In genomic region chr19:51016798-51017683, GRCh38 we compare ENCODE assay signal across 8 cellular contexts. TPM values are rescaled to one million over a fixed set of nuclear protein-coding genes. Genes with fewer than 3 reads are reported as not detected.
DNase-seq lines count a peak whose midpoint lies in the region; ATAC-seq, FAIRE-seq and TF ChIP-seq lines count a peak whose summit lies in the region.

No MANE protein-coding gene starts in this region.

- H3K27me3 ChIP-seq in pancreas (no peaks in the 10 kb centered on the region), gastrocnemius medialis (peaks cover 26 to 43% (median 42%) of the 10 kb centered on the region in 3 donors)

- DNase-seq in activated gamma-delta T cell treated with Interleukin-2 at 50 U/mL for 16 hours (peak; percentile 42), activated gamma-delta T cell (lab: John Stamatoyannopoulos, UW) (no peak), NCI-H748 treated with DMSO at 0.1 percent for 48 hours (lab: John Stamatoyannopoulos, UW) (peak; percentile 29), Right ventricle myocardium superior (no peak), pancreas (peak; percentile 44 to 91 (median 62)), gastrocnemius medialis (no peak)
- DNase-seq in activated T-cell treated with anti-CD3 and anti-CD28 coated beads, Interleukin-2, amount 50 U/mL, for 48 hours, result peak; percentile 77

- no peak for FAIRE-seq in pancreas (lab: Jason Lieb, UNC)

- H3K4me3 ChIP-seq in pancreas, result peak overlapping the region in 2 of 4 donors; percentile 23 to 41
- peak overlapping the region in 1 of 4 donors; percentile 36 for H3K4me3 ChIP-seq in gastrocnemius medialis

- TF ChIP-seq CTCF in pancreas (IDR thresholded peaks at IDR 0.05) (peak in 3 of 4 donors; percentile 64 to 86 (median 67)), gastrocnemius medialis (IDR thresholded peaks at IDR 0.05 in 4 of 5, conservative IDR thresholded peaks at IDR 0.05 in 1 of 5) (no peak)

- in situ Hi-C loops in gastrocnemius medialis (cut with MboI; ENCODE audit: low sequenced_read_pairs in 4 of 4), result no loop called here

- H3K27ac ChIP-seq in pancreas (no peak overlapping the region), gastrocnemius medialis (no peak overlapping the region)

- 0 to 1% methylated on average over 62 to 68 of the region's 68 CpGs for WGBS in pancreas, 2 donors

- TF ChIP-seq POLR2A in gastrocnemius medialis (IDR thresholded peaks at IDR 0.05), result no peak

- no peaks in the 10 kb centered on the region for H3K9me3 ChIP-seq in pancreas
- H3K9me3 ChIP-seq in gastrocnemius medialis, result no peaks in the 10 kb centered on the region

- intact Hi-C loops in Right ventricle myocardium superior (cut with DNase I) (no loop called here), pancreas (cut with DNase I) (no loop called here), gastrocnemius medialis (cut with DNase I; ENCODE audit: low total_unique reads) (no loop called here)

- H3K36me3 ChIP-seq in pancreas, result no peaks in the 10 kb centered on the region
- H3K36me3 ChIP-seq in gastrocnemius medialis, result no peaks in the 10 kb centered on the region

- ATAC-seq in Right ventricle myocardium superior (ENCODE audit: poor library complexity) (peak; percentile 51), pancreas (peak; percentile 57 to 86 (median 77)), GM21360 (IDR thresholded peaks at IDR 0.05; ENCODE audit: unreplicated experiment) (no peak), gastrocnemius medialis (no peak)

- H3K4me1 ChIP-seq in pancreas, result peaks cover 0 to 7% (median 0%) of the 10 kb centered on the region in 3 donors
- H3K4me1 ChIP-seq in gastrocnemius medialis, result no peaks in the 10 kb centered on the region

RNA-seq across cellular contexts. Expression of gene KLK10, which starts 2.5 kb away (rescaled TPM):
- total RNA-seq in Right ventricle myocardium superior (not detected), pancreas (1 to 10 TPM in 1 of 6 donors, under 1 TPM in 5; 0.15 to 1.7 (median 0.44) TPM), gastrocnemius medialis (1 to 10 TPM in 1 of 4 donors, not detected in 3; 1.6 TPM)
- under 1 TPM; 0.53 to 0.63 TPM for polyA plus RNA-seq in pancreas

RNA-seq across cellular contexts. Expression of gene KLK11, which starts 9.4 kb away (rescaled TPM):
- not detected for total RNA-seq in Right ventricle myocardium superior
- 10 to 100 TPM in 4 of 6 donors, 1 to 10 TPM in 2; 6.7 to 24.2 (median 11.4) TPM for total RNA-seq in pancreas
- 10 to 100 TPM; 15.5 to 28.9 TPM for polyA plus RNA-seq in pancreas
- total RNA-seq in gastrocnemius medialis, result not detected

RNA-seq across cellular contexts. Expression of gene KLK8, which starts 15.6 kb away (rescaled TPM):
- total RNA-seq in Right ventricle myocardium superior (not detected), pancreas (not detected), gastrocnemius medialis (not detected)
- not detected for polyA plus RNA-seq in pancreas

RNA-seq across cellular contexts. Expression of gene KLK12, which starts 17.8 kb away (rescaled TPM):
- total RNA-seq in Right ventricle myocardium superior (not detected), pancreas (not detected), gastrocnemius medialis (not detected)
- polyA plus RNA-seq in pancreas, result not detected

RNA-seq across cellular contexts. Expression of gene KLK7, which starts 33.3 kb away (rescaled TPM):
- total RNA-seq in Right ventricle myocardium superior (not detected), pancreas (not detected), gastrocnemius medialis (not detected)
- polyA plus RNA-seq in pancreas, result under 1 TPM in 1 of 2 donors, not detected in 1; 0.46 TPM

Comparison
In these comparisons a context has a peak if more than half of its experiments do, and no peak if none do; other contexts are left out.
1. DNase-seq: peak in activated gamma-delta T cell treated with Interleukin-2 at 50 U/mL for 16 hours (single experiment), NCI-H748 treated with DMSO at 0.1 percent for 48 hours (single experiment), activated T-cell treated with anti-CD3 and anti-CD28 coated beads, Interleukin-2, amount 50 U/mL, for 48 hours (2 of 2) and pancreas (6 of 6); none in activated gamma-delta T cell (single experiment), Right ventricle myocardium superior (single experiment) and gastrocnemius medialis (0 of 2).
2. ATAC-seq: peak in Right ventricle myocardium superior (single experiment) and pancreas (4 of 4); none in GM21360 (single experiment) and gastrocnemius medialis (0 of 2).
3. CTCF ChIP-seq: peak in pancreas (3 of 4); none in gastrocnemius medialis (0 of 5).